14 cellular contexts compared by ENCODE assay signal in genomic region chr4:154124539-154125255, GRCh38.
DNase-seq lines count a peak whose midpoint lies in the region; ATAC-seq and TF ChIP-seq lines count a peak whose summit lies in the region.
"Had no signal": no experiment of that assay in that cellular context is flagged by ENCODE, and none has a peak within 500 bp of the region (broad histone marks: within the 10 kb centered on the region; RNA-seq: fewer than 3 reads in every experiment).

No MANE protein-coding gene starts in this region.

- dilution Hi-C loops in IMR-90 (cut with HindIII; ENCODE audit: low sequenced_read_pairs, unreplicated experiment): no loop called here

- TF ChIP-seq POLR2A in IMR-90 (IDR thresholded peaks at IDR 0.05; ENCODE audit: low read depth, low read length): no peak
- no peak for TF ChIP-seq POLR2A in erythroblast (IDR thresholded peaks at IDR 0.05; ENCODE audit: low read length)

- H3K18ac ChIP-seq in IMR-90 (ENCODE audit: low read depth, low read length) (no peak overlapping the region), mesenchymal stem cell (ENCODE audit: low read depth in 1 of 2, low read length in 2 of 2) (no peak overlapping the region)

- H3K27me3 ChIP-seq in IMR-90 (ENCODE audit: control insufficient read depth, insufficient read depth, low read length) (no peaks in the 10 kb centered on the region), mesenchymal stem cell (ENCODE audit: control insufficient read depth in 1 of 2, insufficient read depth in 1 of 2, low read length in 2 of 2) (no peaks in the 10 kb centered on the region)
- H3K27me3 ChIP-seq: adrenal gland had no signal

- POLR2A ChIA-PET in IMR-90 (lab: Charles Lee; ENCODE audit: unreplicated experiment): no interaction called here

- H3K4ac ChIP-seq in IMR-90 (ENCODE audit: low read depth, low read length) (no peak overlapping the region), mesenchymal stem cell (ENCODE audit: low read depth in 1 of 2, low read length in 2 of 2) (no peak overlapping the region)

- no peak overlapping the region for H2BK12ac ChIP-seq in mesenchymal stem cell (ENCODE audit: low read length in 2 of 2)

- no peaks in the 10 kb centered on the region for H4K20me1 ChIP-seq in IMR-90 (ENCODE audit: insufficient read depth, low read length)

- TF ChIP-seq RAD21 in IMR-90 (IDR thresholded peaks at IDR 0.05; ENCODE audit: low read length): no peak

- H3K27ac ChIP-seq in IMR-90 (ENCODE audit: insufficient read depth, low read length) (no peak overlapping the region), mesenchymal stem cell (ENCODE audit: low read length, poor library complexity, severe bottlenecking) (no peak overlapping the region)
- H3K27ac ChIP-seq: adrenal gland, parathyroid adenoma had no signal

- H2AFZ ChIP-seq in IMR-90 (replicated peaks; ENCODE audit: low read length, poor library complexity) (no peak overlapping the region), mesenchymal stem cell (ENCODE audit: low read depth, low read length) (no peak overlapping the region)
- H2AFZ ChIP-seq: parathyroid adenoma had no signal

- H2AK9ac ChIP-seq in IMR-90 (replicated peaks; ENCODE audit: low read depth, low read length, poor library complexity): no peak overlapping the region

- H2BK20ac ChIP-seq in IMR-90 (ENCODE audit: low read depth, low read length): no peak overlapping the region

- H3K4me3 ChIP-seq in IMR-90 (ENCODE audit: insufficient read depth, low read depth, low read length) (no peak overlapping the region), cardiac fibroblast (replicated peaks in 1 of 2; ENCODE audit: low read depth in 2 of 2, low read length in 2 of 2) (no peak overlapping the region), mesenchymal stem cell (ENCODE audit: insufficient read depth in 1 of 2, low read depth in 1 of 2, low read length in 2 of 2) (no peak overlapping the region)
- H3K4me3 ChIP-seq: adrenal gland had no signal

- H2BK5ac ChIP-seq in IMR-90 (ENCODE audit: low read depth, low read length, poor library complexity, severe bottlenecking) (no peak overlapping the region), mesenchymal stem cell (ENCODE audit: low read depth, low read length, poor library complexity, severe bottlenecking) (no peak overlapping the region)

- H4K8ac ChIP-seq in IMR-90 (ENCODE audit: low read depth in 2 of 2, low read length in 2 of 2): no peak overlapping the region
- H4K8ac ChIP-seq in mesenchymal stem cell (ENCODE audit: low read length): no peak overlapping the region

- 68% methylated on average over 3 of the region's 4 CpGs; no CpG with 5 or more reads in 1 of the 2 experiments for WGBS in IMR-90 (ENCODE audit: extremely low coverage in 2 of 2, insufficient read length in 1 of 2), 2 experiments
- 59% methylated on average over 4 of the region's 4 CpGs for WGBS in mesenchymal stem cell

- intact Hi-C loops in IMR-90 (cut with micrococcal nuclease): no loop called here

- H3K36me3 ChIP-seq in IMR-90 (ENCODE audit: control insufficient read depth, insufficient read depth, low read length) (no peaks in the 10 kb centered on the region), mesenchymal stem cell (ENCODE audit: control insufficient read depth in 1 of 2, insufficient read depth in 2 of 2, low read depth in 1 of 2, low read length in 2 of 2) (no peaks in the 10 kb centered on the region)
- H3K36me3 ChIP-seq: adrenal gland had no signal

- no peak for TF ChIP-seq CTCF in IMR-90 (conservative IDR thresholded peaks at IDR 0.05; ENCODE audit: low read depth, low read length)
- TF ChIP-seq CTCF in cardiac fibroblast (IDR thresholded peaks at IDR 0.05; ENCODE audit: low read depth, low read length): no peak

- H3K4me2 ChIP-seq in IMR-90 (ENCODE audit: low read depth, low read length) (no peak overlapping the region), mesenchymal stem cell (ENCODE audit: low read length, poor library complexity, severe bottlenecking) (no peak overlapping the region)

- H3K23ac ChIP-seq in IMR-90 (ENCODE audit: low read depth, low read length) (no peak overlapping the region), mesenchymal stem cell (ENCODE audit: low read length in 2 of 2) (no peak overlapping the region)

- no peak overlapping the region for H3K56ac ChIP-seq in IMR-90 (ENCODE audit: extremely low read depth, insufficient read depth, low read length)

- H2BK120ac ChIP-seq in IMR-90 (ENCODE audit: low read depth, low read length): no peak overlapping the region
- no peak overlapping the region for H2BK120ac ChIP-seq in mesenchymal stem cell (ENCODE audit: low read depth, low read length)

- in situ Hi-C loops in IMR-90 (cut with MboI; ENCODE audit: low sequenced_read_pairs): no loop called here
- in situ Hi-C loops in KBM-7 (cut with MboI; ENCODE audit: low pct_unique_long_range_greater_than_20kb, low sequenced_read_pairs): no loop called here

- H3K9me3 ChIP-seq in IMR-90 (ENCODE audit: control insufficient read depth, insufficient read depth, low read length) (peaks cover 10% of the 10 kb centered on the region), mesenchymal stem cell (ENCODE audit: control insufficient read depth, low read length) (no peaks in the 10 kb centered on the region)
- H3K9me3 ChIP-seq: adrenal gland had no signal

- no TSS peak for BruUV-seq in IMR-90 (replicated peaks; lab: Mats Ljungman, UMichigan)

- CTCF ChIA-PET in IMR-90 (lab: Yijun Ruan, JAX): no interaction called here

- no peaks in the 10 kb centered on the region for H3K79me1 ChIP-seq in IMR-90 (ENCODE audit: low read depth in 1 of 2, low read length in 2 of 2)
- H3K79me1 ChIP-seq in mesenchymal stem cell (replicated peaks; ENCODE audit: low read length, poor library complexity, severe bottlenecking): no peaks in the 10 kb centered on the region

- H4K91ac ChIP-seq in IMR-90 (ENCODE audit: insufficient read depth, low read depth, low read length): no peak overlapping the region
- no peak overlapping the region for H4K91ac ChIP-seq in mesenchymal stem cell (ENCODE audit: low read length)

- no peak overlapping the region for H3K14ac ChIP-seq in IMR-90 (replicated peaks; ENCODE audit: low read depth, low read length)
- H3K14ac ChIP-seq in mesenchymal stem cell (ENCODE audit: low read length in 2 of 2): no peak overlapping the region

- ATAC-seq in IMR-90 (ENCODE audit: low read depth) (peak; percentile 29; the same call in 1 of the 2 replicates), HG03196 (IDR thresholded peaks at IDR 0.05; ENCODE audit: unreplicated experiment) (no peak), HG02571 (IDR thresholded peaks at IDR 0.05; ENCODE audit: unreplicated experiment) (no peak)

- H3K4me1 ChIP-seq in IMR-90 (ENCODE audit: control insufficient read depth, insufficient read depth, low read length): no peaks in the 10 kb centered on the region
- H3K4me1 ChIP-seq in mesenchymal stem cell (ENCODE audit: control insufficient read depth, insufficient read depth, low read depth, low read length): peaks cover 2% of the 10 kb centered on the region
- H3K4me1 ChIP-seq: adrenal gland, parathyroid adenoma had no signal

- H3K9me1 ChIP-seq in IMR-90 (ENCODE audit: insufficient read depth, low read length): no peaks in the 10 kb centered on the region

- H2AK5ac ChIP-seq in IMR-90 (ENCODE audit: low read depth, low read length): no peak overlapping the region
- no peak overlapping the region for H2AK5ac ChIP-seq in mesenchymal stem cell (ENCODE audit: low read length, severe bottlenecking)

- H2BK15ac ChIP-seq in IMR-90 (ENCODE audit: low read depth, low read length): no peak overlapping the region
- no peak overlapping the region for H2BK15ac ChIP-seq in mesenchymal stem cell (ENCODE audit: low read depth, poor library complexity, severe bottlenecking)

- H4K5ac ChIP-seq in IMR-90 (ENCODE audit: low read depth, low read length): no peak overlapping the region

- DNase-seq in AG20443 (ENCODE audit: low spot score): peak; percentile 77
- peak; percentile 36 for DNase-seq in IMR-90
- peak; percentile 35 to 93 for DNase-seq in cardiac fibroblast (ENCODE audit: low read depth in 2 of 2)
- peak; percentile 91 for DNase-seq in mesenchymal stem cell
- no peak for DNase-seq in erythroblast (lab: John Stamatoyannopoulos, UW)
- no peak for DNase-seq in KBM-7
- DNase-seq: adrenal gland, midbrain, NCI-H1436 treated with DMSO at 0.1 percent for 48 hours, NCI-H524 treated with DMSO at 0.1 percent for 48 hours, SHP77 treated with DMSO at 0.1 percent for 48 hours had no signal

- H3K9ac ChIP-seq in IMR-90 (ENCODE audit: low read depth, low read length) (no peak overlapping the region), mesenchymal stem cell (ENCODE audit: low read length) (no peak overlapping the region)
- H3K9ac ChIP-seq: parathyroid adenoma had no signal

TF ChIP-seq in IMR-90, 13 proteins besides CTCF, POLR2A, EP300 and RAD21:
- TF ChIP-seq RFX5 (IDR thresholded peaks at IDR 0.05; ENCODE audit: low read depth, low read length): no peak
- no peak for TF ChIP-seq CEBPB (IDR thresholded peaks at IDR 0.05; ENCODE audit: low read depth, low read length)
- TF ChIP-seq, protein P1, sequence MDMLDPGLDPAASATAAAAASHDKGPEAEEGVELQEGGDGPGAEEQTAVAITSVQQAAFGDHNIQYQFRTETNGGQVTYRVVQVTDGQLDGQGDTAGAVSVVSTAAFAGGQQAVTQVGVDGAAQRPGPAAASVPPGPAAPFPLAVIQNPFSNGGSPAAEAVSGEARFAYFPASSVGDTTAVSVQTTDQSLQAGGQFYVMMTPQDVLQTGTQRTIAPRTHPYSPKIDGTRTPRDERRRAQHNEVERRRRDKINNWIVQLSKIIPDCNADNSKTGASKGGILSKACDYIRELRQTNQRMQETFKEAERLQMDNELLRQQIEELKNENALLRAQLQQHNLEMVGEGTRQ (IDR thresholded peaks at IDR 0.05; ENCODE audit: low read depth, low read length): no peak
- TF ChIP-seq FOS (IDR thresholded peaks at IDR 0.05; ENCODE audit: low read depth, low read length): no peak
- no peak for TF ChIP-seq MXI1 (IDR thresholded peaks at IDR 0.05; ENCODE audit: borderline replicate concordance, low read depth, low read length)
- TF ChIP-seq BHLHE40 (IDR thresholded peaks at IDR 0.05; ENCODE audit: low read depth, low read length): no peak
- no peak for TF ChIP-seq MAFK (IDR thresholded peaks at IDR 0.05; ENCODE audit: low read depth, low read length)
- no peak for TF ChIP-seq RCOR1 (IDR thresholded peaks at IDR 0.05; ENCODE audit: insufficient replicate concordance, low read length)
- TF ChIP-seq SMC3 (IDR thresholded peaks at IDR 0.05; ENCODE audit: low read depth, low read length): no peak
- TF ChIP-seq NFE2L2 (IDR thresholded peaks at IDR 0.05; ENCODE audit: low read depth, low read length): no peak

Comparison
In these comparisons a context has a peak if more than half of its experiments do, and no peak if none do; other contexts are left out.
1. DNase-seq: peak in AG20443 (single experiment), IMR-90 (single experiment), cardiac fibroblast (2 of 2) and mesenchymal stem cell (single experiment); none in erythroblast (0 of 2) and KBM-7 (single experiment).